In the genomic region with DNA sequence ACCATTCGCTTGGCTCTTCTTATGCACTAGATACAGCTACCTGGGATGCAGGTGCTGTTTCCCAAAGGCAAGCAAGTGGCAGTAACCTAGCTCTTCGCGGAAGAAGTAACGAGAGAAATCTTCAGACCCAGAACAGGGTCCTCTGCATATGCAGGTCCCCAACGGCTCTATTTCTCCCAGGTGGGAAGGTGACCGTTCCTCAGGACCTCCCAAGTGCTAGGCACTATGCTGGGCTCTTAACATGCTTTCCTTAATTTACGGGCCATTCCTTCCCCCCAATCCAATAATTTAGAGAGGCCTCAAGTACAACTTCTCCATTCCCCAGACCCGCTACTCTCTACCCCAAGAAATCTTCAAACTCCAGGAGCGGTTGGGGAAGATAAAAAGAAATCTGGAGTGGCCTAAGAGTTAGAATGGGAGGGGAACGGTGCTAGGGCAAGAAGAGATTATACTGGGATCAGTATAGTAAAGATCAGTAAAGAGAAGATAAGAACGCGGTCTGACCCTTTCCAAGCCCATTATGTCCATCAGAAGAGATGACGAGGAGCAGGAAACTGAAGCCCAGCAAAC, we compare ENCODE assay signal across 8 cellular contexts. TPM values are rescaled to one million over a fixed set of nuclear protein-coding genes. Genes with fewer than 3 reads are reported as not detected.
DNase-seq lines count a peak whose midpoint lies in the region; ATAC-seq, FAIRE-seq and TF ChIP-seq lines count a peak whose summit lies in the region.

No MANE protein-coding gene starts in this region.

- intact Hi-C loops in pancreas (cut with DNase I), result no loop called here

- H3K4me1 Mint-ChIP-seq in endothelial cell (ENCODE audit: unreplicated experiment), result peaks cover 33% of the 10 kb centered on the region

- peak overlapping the region; percentile 73 for H3K4me2 ChIP-seq in DOHH2 (ENCODE audit: low read length)

- H4K20me1 ChIP-seq in DOHH2 (ENCODE audit: control insufficient read depth, insufficient read depth, low read depth, low read length), result no peaks in the 10 kb centered on the region

- peaks cover 93% of the 10 kb centered on the region for H3K79me2 ChIP-seq in DOHH2 (ENCODE audit: control insufficient read depth, low read length)

- no peak for ATAC-seq in pancreas

- peak overlapping the region; percentile 99 for H3K4me3 Mint-ChIP-seq in endothelial cell (ENCODE audit: unreplicated experiment)

- peak overlapping the region; percentile 97 for H3K27ac Mint-ChIP-seq in endothelial cell (ENCODE audit: unreplicated experiment)

- no peaks in the 10 kb centered on the region for H3K9me2 ChIP-seq in DOHH2 (replicated peaks; ENCODE audit: control insufficient read depth, low read length)

- peak overlapping the region; percentile 66 for H3K27ac ChIP-seq in DOHH2 (ENCODE audit: low read depth, low read length)
- peak overlapping the region; percentile 86 to 94 (median 88) for H3K27ac ChIP-seq in Peyer's patch
- H3K27ac ChIP-seq in pancreas, result peak overlapping the region; percentile 82 to 94 (median 92)

- WGBS in pancreas, 2 donors, result 1 to 2% methylated on average over 13 of the region's 13 CpGs

- H3K36me3 Mint-ChIP-seq in endothelial cell (ENCODE audit: low read depth, unreplicated experiment), result peaks cover 17% of the 10 kb centered on the region

- no peaks in the 10 kb centered on the region for H3K9me3 Mint-ChIP-seq in endothelial cell (ENCODE audit: unreplicated experiment)

- no peak for TF ChIP-seq POLR2A in Peyer's patch (IDR thresholded peaks at IDR 0.05)

- H3K27me3 ChIP-seq in DOHH2 (ENCODE audit: control insufficient read depth, low read length) (no peaks in the 10 kb centered on the region), Peyer's patch (no peaks in the 10 kb centered on the region), pancreas (no peaks in the 10 kb centered on the region)

- H3K27me3 Mint-ChIP-seq in endothelial cell (ENCODE audit: unreplicated experiment), result peaks cover 12% of the 10 kb centered on the region

- TF ChIP-seq CTCF in DOHH2 (IDR thresholded peaks at IDR 0.05; ENCODE audit: low read depth, low read length, poor library complexity, severe bottlenecking), result no peak
- TF ChIP-seq CTCF in Peyer's patch (IDR thresholded peaks at IDR 0.05), result no peak
- TF ChIP-seq CTCF in endothelial cell (IDR thresholded peaks at IDR 0.05; ENCODE audit: unreplicated experiment), result no peak
- TF ChIP-seq CTCF in pancreas (IDR thresholded peaks at IDR 0.05), result no peak

- no peaks in the 10 kb centered on the region for H3K9me3 ChIP-seq in DOHH2 (ENCODE audit: control insufficient read depth, insufficient read depth, low read length)
- H3K9me3 ChIP-seq in Peyer's patch, result no peaks in the 10 kb centered on the region
- H3K9me3 ChIP-seq in pancreas, result no peaks in the 10 kb centered on the region

- H3K4me1 ChIP-seq in DOHH2 (ENCODE audit: control insufficient read depth, low read length), result peaks cover 28% of the 10 kb centered on the region
- H3K4me1 ChIP-seq in Peyer's patch, result peaks cover 0 to 33% (median 12%) of the 10 kb centered on the region in 4 donors
- peaks cover 14 to 37% (median 28%) of the 10 kb centered on the region in 3 donors for H3K4me1 ChIP-seq in pancreas

- DNase-seq in Peyer's patch (no peak), endothelial cell (ENCODE audit: low spot score) (no peak), pancreas (peak in 1 of 6 donors; percentile 19), middle frontal gyrus (ENCODE audit: extremely low spot score, low spot score) (no peak), amygdala (lab: John Stamatoyannopoulos, UW) (no peak), NCI-H128 (lab: John Stamatoyannopoulos, UW; ENCODE audit: unreplicated experiment) (no peak)
- no peak for DNase-seq in activated CD4-positive, alpha-beta T cell treated with anti-CD3 and anti-CD28 coated beads for 1 hour

- H3K4me3 ChIP-seq in DOHH2 (ENCODE audit: low read length) (peak overlapping the region; percentile 79), Peyer's patch (peak overlapping the region; percentile 71 to 94 (median 90)), pancreas (peak overlapping the region; percentile 79 to 96 (median 94))

- H3F3A ChIP-seq in DOHH2 (ENCODE audit: control insufficient read depth, insufficient read depth), result no peaks in the 10 kb centered on the region

- H3K36me3 ChIP-seq in DOHH2 (ENCODE audit: control insufficient read depth, low read length) (peaks cover 53% of the 10 kb centered on the region), Peyer's patch (peaks cover 0 to 14% (median 0%) of the 10 kb centered on the region in 3 donors), pancreas (no peaks in the 10 kb centered on the region)

- FAIRE-seq in pancreas (lab: Jason Lieb, UNC), result no peak

RNA-seq across cellular contexts. Expression of a gene that starts 0.4 kb away (rescaled TPM):
- total RNA-seq in Peyer's patch, result 10 to 100 TPM; 14.9 to 25.0 (median 23.9) TPM
- 49.9 TPM for total RNA-seq in endothelial cell (ENCODE audit: unreplicated experiment)
- 10 to 100 TPM; 25.7 to 39.4 (median 34.9) TPM for total RNA-seq in pancreas
- 10 to 100 TPM in 1 of 2 donors, 1 to 10 TPM in 1; 9.9 to 17.0 TPM for polyA plus RNA-seq in pancreas

RNA-seq across cellular contexts. Expression of a gene that starts 1.5 kb away (rescaled TPM):
- total RNA-seq in Peyer's patch (10 to 100 TPM; 15.6 to 42.1 (median 22.7) TPM), endothelial cell (ENCODE audit: unreplicated experiment) (42.0 TPM), pancreas (10 to 100 TPM; 15.8 to 29.7 (median 21.2) TPM)
- polyA plus RNA-seq in pancreas, result 10 to 100 TPM; 23.4 to 26.7 TPM

RNA-seq across cellular contexts. Expression of a gene that starts 21.0 kb away (rescaled TPM):
- 1 to 10 TPM in 3 of 4 donors, not detected in 1; 7.5 to 9.5 (median 8.9) TPM for total RNA-seq in Peyer's patch
- 8.4 TPM for total RNA-seq in endothelial cell (ENCODE audit: unreplicated experiment)
- total RNA-seq in pancreas, result 1 to 10 TPM; 2.3 to 4.7 (median 3.4) TPM
- polyA plus RNA-seq in pancreas, result 1 to 10 TPM; 3.1 to 7.1 TPM
